1 cellular context compared by ENCODE assay signal in the genomic region with DNA sequence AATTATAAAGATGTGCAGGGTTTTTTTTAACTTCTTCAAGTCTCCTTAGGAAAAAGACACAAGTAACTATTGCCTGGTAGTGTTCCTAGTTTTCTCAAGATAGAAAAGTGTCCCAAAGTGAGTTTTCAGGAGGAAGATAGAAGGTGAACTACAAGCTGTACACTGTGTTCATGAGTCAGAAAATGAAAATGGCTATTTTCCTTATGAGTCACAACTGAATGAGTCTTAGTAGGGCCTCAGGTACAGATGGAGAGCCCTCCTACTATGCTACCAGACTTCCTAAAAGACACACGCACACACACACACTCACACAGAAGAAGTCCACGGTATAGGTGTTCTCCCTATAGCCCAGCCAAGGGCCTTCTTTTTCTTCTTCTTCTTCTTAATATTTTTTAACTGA.
TF ChIP-seq lines count a peak whose summit lies in the region.

No MANE protein-coding gene starts in this region.

TF ChIP-seq in GM12878, 131 proteins besides CTCF, POLR2A, EP300 and RAD21 (continued from another document):
- TF ChIP-seq, protein P1, sequence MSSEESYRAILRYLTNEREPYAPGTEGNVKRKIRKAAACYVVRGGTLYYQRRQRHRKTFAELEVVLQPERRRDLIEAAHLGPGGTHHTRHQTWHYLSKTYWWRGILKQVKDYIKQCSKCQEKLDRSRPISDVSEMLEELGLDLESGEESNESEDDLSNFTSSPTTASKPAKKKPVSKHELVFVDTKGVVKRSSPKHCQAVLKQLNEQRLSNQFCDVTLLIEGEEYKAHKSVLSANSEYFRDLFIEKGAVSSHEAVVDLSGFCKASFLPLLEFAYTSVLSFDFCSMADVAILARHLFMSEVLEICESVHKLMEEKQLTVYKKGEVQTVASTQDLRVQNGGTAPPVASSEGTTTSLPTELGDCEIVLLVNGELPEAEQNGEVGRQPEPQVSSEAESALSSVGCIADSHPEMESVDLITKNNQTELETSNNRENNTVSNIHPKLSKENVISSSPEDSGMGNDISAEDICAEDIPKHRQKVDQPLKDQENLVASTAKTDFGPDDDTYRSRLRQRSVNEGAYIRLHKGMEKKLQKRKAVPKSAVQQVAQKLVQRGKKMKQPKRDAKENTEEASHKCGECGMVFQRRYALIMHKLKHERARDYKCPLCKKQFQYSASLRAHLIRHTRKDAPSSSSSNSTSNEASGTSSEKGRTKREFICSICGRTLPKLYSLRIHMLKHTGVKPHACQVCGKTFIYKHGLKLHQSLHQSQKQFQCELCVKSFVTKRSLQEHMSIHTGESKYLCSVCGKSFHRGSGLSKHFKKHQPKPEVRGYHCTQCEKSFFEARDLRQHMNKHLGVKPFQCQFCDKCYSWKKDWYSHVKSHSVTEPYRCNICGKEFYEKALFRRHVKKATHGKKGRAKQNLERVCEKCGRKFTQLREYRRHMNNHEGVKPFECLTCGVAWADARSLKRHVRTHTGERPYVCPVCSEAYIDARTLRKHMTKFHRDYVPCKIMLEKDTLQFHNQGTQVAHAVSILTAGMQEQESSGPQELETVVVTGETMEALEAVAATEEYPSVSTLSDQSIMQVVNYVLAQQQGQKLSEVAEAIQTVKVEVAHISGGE (CRISPR knock-in tag; IDR thresholded peaks at IDR 0.05): no peak
- peak; percentile 19; the same call in 1 of the 2 replicates for TF ChIP-seq BCL11A (IDR thresholded peaks at IDR 0.05; ENCODE audit: low read depth, low read length)
- peak; percentile 40; the same call in 1 of the 2 replicates for TF ChIP-seq YY1 (IDR thresholded peaks at IDR 0.05; ENCODE audit: low read depth, low read length)
- TF ChIP-seq RUNX3 (IDR thresholded peaks at IDR 0.05; ENCODE audit: low read length): peak; percentile 27; the same call in 1 of the 2 replicates
- no peak for TF ChIP-seq HDAC6 (IDR thresholded peaks at IDR 0.05; ENCODE audit: unreplicated experiment)
- TF ChIP-seq SKIL (IDR thresholded peaks at IDR 0.05; ENCODE audit: low read depth, poor library complexity, severe bottlenecking): no peak
- TF ChIP-seq ATF7 (IDR thresholded peaks at IDR 0.05; ENCODE audit: low read depth): peak; percentile 26; the same call in 1 of the 2 replicates
- peak; percentile 98 for TF ChIP-seq JUNB (IDR thresholded peaks at IDR 0.05)
- TF ChIP-seq NFYA (IDR thresholded peaks at IDR 0.05; ENCODE audit: borderline replicate concordance, low read depth, low read length): no peak
- TF ChIP-seq EED (IDR thresholded peaks at IDR 0.05; ENCODE audit: low read depth): peak; percentile 80
- no peak for TF ChIP-seq ZBTB40 (IDR thresholded peaks at IDR 0.05; ENCODE audit: borderline replicate concordance)
- no peak for TF ChIP-seq HDAC2 (IDR thresholded peaks at IDR 0.05)
- TF ChIP-seq MTA3 (IDR thresholded peaks at IDR 0.05; ENCODE audit: borderline replicate concordance, low read length): 0 out of 2 replicates have a peak, but pooled peaks have one; percentile 47
- TF ChIP-seq, protein P2, sequence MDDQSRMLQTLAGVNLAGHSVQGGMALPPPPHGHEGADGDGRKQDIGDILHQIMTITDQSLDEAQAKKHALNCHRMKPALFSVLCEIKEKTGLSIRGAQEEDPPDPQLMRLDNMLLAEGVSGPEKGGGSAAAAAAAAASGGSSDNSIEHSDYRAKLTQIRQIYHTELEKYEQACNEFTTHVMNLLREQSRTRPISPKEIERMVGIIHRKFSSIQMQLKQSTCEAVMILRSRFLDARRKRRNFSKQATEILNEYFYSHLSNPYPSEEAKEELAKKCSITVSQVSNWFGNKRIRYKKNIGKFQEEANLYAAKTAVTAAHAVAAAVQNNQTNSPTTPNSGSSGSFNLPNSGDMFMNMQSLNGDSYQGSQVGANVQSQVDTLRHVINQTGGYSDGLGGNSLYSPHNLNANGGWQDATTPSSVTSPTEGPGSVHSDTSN (IDR thresholded peaks at IDR 0.05; ENCODE audit: insufficient replicate concordance, low read depth, low read length): no peak
- TF ChIP-seq POLR2AphosphoS2 (IDR thresholded peaks at IDR 0.05; ENCODE audit: low read depth, low read length): no peak
- no peak for TF ChIP-seq CHD2 (IDR thresholded peaks at IDR 0.05; ENCODE audit: borderline replicate concordance, low read depth, low read length)
- TF ChIP-seq, protein P3, sequence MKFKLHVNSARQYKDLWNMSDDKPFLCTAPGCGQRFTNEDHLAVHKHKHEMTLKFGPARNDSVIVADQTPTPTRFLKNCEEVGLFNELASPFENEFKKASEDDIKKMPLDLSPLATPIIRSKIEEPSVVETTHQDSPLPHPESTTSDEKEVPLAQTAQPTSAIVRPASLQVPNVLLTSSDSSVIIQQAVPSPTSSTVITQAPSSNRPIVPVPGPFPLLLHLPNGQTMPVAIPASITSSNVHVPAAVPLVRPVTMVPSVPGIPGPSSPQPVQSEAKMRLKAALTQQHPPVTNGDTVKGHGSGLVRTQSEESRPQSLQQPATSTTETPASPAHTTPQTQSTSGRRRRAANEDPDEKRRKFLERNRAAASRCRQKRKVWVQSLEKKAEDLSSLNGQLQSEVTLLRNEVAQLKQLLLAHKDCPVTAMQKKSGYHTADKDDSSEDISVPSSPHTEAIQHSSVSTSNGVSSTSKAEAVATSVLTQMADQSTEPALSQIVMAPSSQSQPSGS (IDR thresholded peaks at IDR 0.05; ENCODE audit: low read length): peak; percentile 49; the same call in 1 of the 2 replicates
- TF ChIP-seq, protein P4, sequence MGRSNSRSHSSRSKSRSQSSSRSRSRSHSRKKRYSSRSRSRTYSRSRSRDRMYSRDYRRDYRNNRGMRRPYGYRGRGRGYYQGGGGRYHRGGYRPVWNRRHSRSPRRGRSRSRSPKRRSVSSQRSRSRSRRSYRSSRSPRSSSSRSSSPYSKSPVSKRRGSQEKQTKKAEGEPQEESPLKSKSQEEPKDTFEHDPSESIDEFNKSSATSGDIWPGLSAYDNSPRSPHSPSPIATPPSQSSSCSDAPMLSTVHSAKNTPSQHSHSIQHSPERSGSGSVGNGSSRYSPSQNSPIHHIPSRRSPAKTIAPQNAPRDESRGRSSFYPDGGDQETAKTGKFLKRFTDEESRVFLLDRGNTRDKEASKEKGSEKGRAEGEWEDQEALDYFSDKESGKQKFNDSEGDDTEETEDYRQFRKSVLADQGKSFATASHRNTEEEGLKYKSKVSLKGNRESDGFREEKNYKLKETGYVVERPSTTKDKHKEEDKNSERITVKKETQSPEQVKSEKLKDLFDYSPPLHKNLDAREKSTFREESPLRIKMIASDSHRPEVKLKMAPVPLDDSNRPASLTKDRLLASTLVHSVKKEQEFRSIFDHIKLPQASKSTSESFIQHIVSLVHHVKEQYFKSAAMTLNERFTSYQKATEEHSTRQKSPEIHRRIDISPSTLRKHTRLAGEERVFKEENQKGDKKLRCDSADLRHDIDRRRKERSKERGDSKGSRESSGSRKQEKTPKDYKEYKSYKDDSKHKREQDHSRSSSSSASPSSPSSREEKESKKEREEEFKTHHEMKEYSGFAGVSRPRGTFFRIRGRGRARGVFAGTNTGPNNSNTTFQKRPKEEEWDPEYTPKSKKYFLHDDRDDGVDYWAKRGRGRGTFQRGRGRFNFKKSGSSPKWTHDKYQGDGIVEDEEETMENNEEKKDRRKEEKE (IDR thresholded peaks at IDR 0.05): no peak
- no peak for TF ChIP-seq CHD4 (IDR thresholded peaks at IDR 0.05)
- TF ChIP-seq SMARCA5 (IDR thresholded peaks at IDR 0.05): no peak
- no peak for TF ChIP-seq EZH2 (IDR thresholded peaks at IDR 0.05; ENCODE audit: borderline replicate concordance, control insufficient read depth, low read depth, low read length)
- TF ChIP-seq KAT2A (conservative IDR thresholded peaks at IDR 0.05; ENCODE audit: control insufficient read depth, low read depth, low read length): no peak
- no peak for TF ChIP-seq TARDBP (IDR thresholded peaks at IDR 0.05; ENCODE audit: borderline replicate concordance)
- TF ChIP-seq NR2C1 (IDR thresholded peaks at IDR 0.05): no peak
- TF ChIP-seq NFIC (IDR thresholded peaks at IDR 0.05; ENCODE audit: low read depth, low read length): peak; percentile 68
- TF ChIP-seq SIN3A (IDR thresholded peaks at IDR 0.05; ENCODE audit: low read depth, low read length): no peak
- TF ChIP-seq ZNF24 (IDR thresholded peaks at IDR 0.05): no peak
- TF ChIP-seq ZNF217 (IDR thresholded peaks at IDR 0.05): 0 out of 2 replicates have a peak, but pooled peaks have one; percentile 50
- TF ChIP-seq MTA2 (IDR thresholded peaks at IDR 0.05; ENCODE audit: low read depth): no peak
- peak; percentile 24; the same call in 1 of the 2 replicates for TF ChIP-seq CREM (IDR thresholded peaks at IDR 0.05; ENCODE audit: low read depth)
- no peak for TF ChIP-seq RFX5 (IDR thresholded peaks at IDR 0.05; ENCODE audit: low read depth, low read length)
- TF ChIP-seq TCF12 (IDR thresholded peaks at IDR 0.05; ENCODE audit: low read depth, low read length): no peak
- TF ChIP-seq IRF4 (IDR thresholded peaks at IDR 0.05; ENCODE audit: low read depth, low read length): peak; percentile 91; the same call in 1 of the 2 replicates
- TF ChIP-seq ZNF592 (IDR thresholded peaks at IDR 0.05): no peak
- TF ChIP-seq SPI1 (IDR thresholded peaks at IDR 0.05; ENCODE audit: borderline replicate concordance, insufficient read depth, low read depth, low read length): no peak
- no peak for TF ChIP-seq ZZZ3 (IDR thresholded peaks at IDR 0.05; ENCODE audit: control insufficient read depth, insufficient read length, low read depth)
- no peak for TF ChIP-seq NFXL1 (IDR thresholded peaks at IDR 0.05; ENCODE audit: borderline replicate concordance)
